ENCODE assay signal across 1 cellular context in genomic region chr1:21361506-21361905, GRCh38.
TF ChIP-seq lines count a peak whose summit lies in the region.

No MANE protein-coding gene starts in this region.

TF ChIP-seq in K562, 482 proteins besides CTCF, POLR2A, EP300 and RAD21:
- TF ChIP-seq NFE2 (IDR thresholded peaks at IDR 0.05; ENCODE audit: low read depth) = peak; percentile 44
- TF ChIP-seq ZNF316 (IDR thresholded peaks at IDR 0.05) = peak; percentile 19; the same call in 1 of the 2 replicates
- TF ChIP-seq BCLAF1 (IDR thresholded peaks at IDR 0.05; ENCODE audit: borderline replicate concordance in 1 of 2, control insufficient read depth in 1 of 2, low read depth in 2 of 2, low read length in 1 of 2) = no peak
- TF ChIP-seq ZNF184 (CRISPR knock-in tag; IDR thresholded peaks at IDR 0.05) = no peak
- TF ChIP-seq ZNF146 (CRISPR knock-in tag; IDR thresholded peaks at IDR 0.05; ENCODE audit: unreplicated experiment) = no peak
- TF ChIP-seq SIN3A (IDR thresholded peaks at IDR 0.05; ENCODE audit: borderline replicate concordance in 2 of 2, control insufficient read depth in 1 of 2, low read depth in 2 of 2, low read length in 2 of 2) = no peak
- no peak for TF ChIP-seq SLC30A9 (CRISPR knock-in tag; IDR thresholded peaks at IDR 0.05)
- no peak for TF ChIP-seq RCOR1 (IDR thresholded peaks at IDR 0.05; ENCODE audit: borderline replicate concordance in 1 of 2, low read depth in 2 of 2, low read length in 2 of 2)
- TF ChIP-seq MAFG (tag; conservative IDR thresholded peaks at IDR 0.05) = 0 out of 2 replicates have a peak, but pooled peaks have one; percentile 23
- TF ChIP-seq C11orf30 (IDR thresholded peaks at IDR 0.05; ENCODE audit: low read depth) = peak; percentile 33; the same call in 1 of the 2 replicates
- TF ChIP-seq TRIM24 (IDR thresholded peaks at IDR 0.05) = no peak
TF ChIP-seq in K562: peak in this region for 4.
